23 cellular contexts compared by ENCODE assay signal in the genomic region with DNA sequence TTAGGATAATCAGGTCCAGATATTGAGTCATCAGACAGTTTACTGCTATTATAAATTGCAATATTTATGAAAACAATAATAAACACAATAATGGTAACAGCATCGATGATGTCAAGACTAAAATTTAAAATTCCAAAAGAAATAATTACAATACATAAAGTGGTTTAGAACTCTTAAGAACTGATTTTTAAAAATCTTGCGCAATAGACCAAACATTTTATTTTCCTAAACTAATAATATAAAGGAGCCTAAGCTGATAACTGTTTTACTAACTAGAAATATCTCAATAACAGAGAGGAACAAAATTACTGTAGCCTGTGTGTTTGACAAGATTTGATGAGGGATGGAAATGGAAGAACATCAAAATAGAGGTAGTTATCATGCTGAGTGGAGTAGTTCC.
"Had no signal": no experiment of that assay in that cellular context is flagged by ENCODE, and none has a peak within 500 bp of the region (broad histone marks: within the 10 kb centered on the region; RNA-seq: fewer than 3 reads in every experiment).

No MANE protein-coding gene starts in this region.

- H3K36me3 ChIP-seq: colonic mucosa, esophagus squamous epithelium, gastrocnemius medialis, heart right ventricle, left lung, lower lobe of right lung had no signal

- ATAC-seq: effector memory CD8-positive, alpha-beta T cell; esophagus mucosa; gastrocnemius medialis; heart right ventricle; left cardiac atrium; left lung; left ventricle myocardium superior; lower lobe of right lung; naive thymus-derived CD4-positive, alpha-beta T cell had no signal

- H3K9me3 ChIP-seq: colonic mucosa, esophagus squamous epithelium, gastrocnemius medialis, heart right ventricle, left lung, lower lobe of right lung had no signal

- H3K4me3 ChIP-seq: colonic mucosa, esophagus squamous epithelium, gastrocnemius medialis, heart right ventricle, left lung, lower lobe of right lung had no signal

- H3K27ac ChIP-seq: colonic mucosa, epithelial cell of prostate, esophagus squamous epithelium, gastrocnemius medialis, heart right ventricle, left lung, lower lobe of right lung had no signal

- H3K27me3 ChIP-seq: colonic mucosa, esophagus squamous epithelium, gastrocnemius medialis, heart right ventricle, left lung had no signal

- H3K4me1 ChIP-seq: colonic mucosa, esophagus squamous epithelium, gastrocnemius medialis, heart right ventricle, left lung, lower lobe of right lung had no signal

- DNase-seq: colonic mucosa; cortex of kidney; effector CD8-positive, alpha-beta T cell; effector memory CD8-positive, alpha-beta T cell; endodermal cell; erythroblast; esophagus squamous epithelium; foreskin fibroblast; foreskin melanocyte; gastrocnemius medialis; glutamatergic neuron; head of caudate nucleus; heart right ventricle; hippocampal formation; left cardiac atrium; left lung; left ventricle myocardium superior; lower lobe of right lung; mesendoderm; midbrain; naive thymus-derived CD4-positive, alpha-beta T cell had no signal
